ENCODE assay signal across 10 cellular contexts in genomic region chr11:118216621-118217526, GRCh38. TPM values are rescaled to one million over a fixed set of nuclear protein-coding genes. Genes with fewer than 3 reads are reported as not detected.
DNase-seq lines count a peak whose midpoint lies in the region; ATAC-seq and TF ChIP-seq lines count a peak whose summit lies in the region.
"Had no signal": no experiment of that assay in that cellular context is flagged by ENCODE, and none has a peak within 500 bp of the region (broad histone marks: within the 10 kb centered on the region; RNA-seq: fewer than 3 reads in every experiment).

No MANE protein-coding gene starts in this region.

- peak overlapping the region in 1 of 7 experiments; percentile 4 for H3K4me3 ChIP-seq in skin epidermis
- H3K4me3 ChIP-seq in tibial artery = no peak overlapping the region

- H3K27ac ChIP-seq in skin epidermis (peak overlapping the region in 14 of 21 experiments; percentile 2 to 90 (median 38)), tibial artery (no peak overlapping the region)

- H3K27me3 ChIP-seq in tibial artery = peaks cover 0 to 14% of the 10 kb centered on the region in 2 donors

- peaks cover 3% of the 10 kb centered on the region for H3K9me3 Mint-ChIP-seq in activated CD8-positive, alpha-beta T cell treated with anti-CD3 and anti-CD28 coated beads for 36 hours
- H3K9me3 Mint-ChIP-seq: nephron had no signal

- peaks cover 83% of the 10 kb centered on the region for H3K4me1 Mint-ChIP-seq in activated CD8-positive, alpha-beta T cell treated with anti-CD3 and anti-CD28 coated beads for 36 hours (ENCODE audit: low read depth)
- H3K4me1 Mint-ChIP-seq: nephron had no signal

- H3K27me3 Mint-ChIP-seq in activated CD8-positive, alpha-beta T cell treated with anti-CD3 and anti-CD28 coated beads for 36 hours = no peaks in the 10 kb centered on the region

- intact Hi-C loops in activated CD8-positive, alpha-beta T cell treated with anti-CD3 and anti-CD28 coated beads for 36 hours (cut with micrococcal nuclease) = loop anchor here (1.0 to 5.0 kb wide), 4 partner anchors 16 to 125 kb away; partner anchors contain the start of genes CD3D, CD3G and MPZL3
- intact Hi-C loops in tibial artery (cut with DNase I; ENCODE audit: low total_unique reads) = no loop called here

- CTCF ChIA-PET in activated CD8-positive, alpha-beta T cell treated with anti-CD3 and anti-CD28 coated beads for 36 hours (lab: Charles Lee) = interaction anchor here (0.9 to 10.2 kb wide), 14 partner anchors 8 to 409 kb away, joined by 3 to 100 read pairs (median 4); partner anchors contain the start of genes JAML and MPZL2

- peak overlapping the region; percentile 96 for H3K4me3 Mint-ChIP-seq in activated CD8-positive, alpha-beta T cell treated with anti-CD3 and anti-CD28 coated beads for 36 hours
- H3K4me3 Mint-ChIP-seq: nephron had no signal

- H3K36me3 Mint-ChIP-seq in activated CD8-positive, alpha-beta T cell treated with anti-CD3 and anti-CD28 coated beads for 36 hours (ENCODE audit: low read depth) = peaks cover 84% of the 10 kb centered on the region

- H3K4me1 ChIP-seq in tibial artery = no peaks in the 10 kb centered on the region

- TF ChIP-seq CTCF in activated CD8-positive, alpha-beta T cell treated with anti-CD3 and anti-CD28 coated beads for 36 hours (IDR thresholded peaks at IDR 0.05) = no peak
- TF ChIP-seq CTCF in tibial artery (IDR thresholded peaks at IDR 0.05) = no peak

- H3K27ac Mint-ChIP-seq in activated CD8-positive, alpha-beta T cell treated with anti-CD3 and anti-CD28 coated beads for 36 hours = peak overlapping the region; percentile 100
- H3K27ac Mint-ChIP-seq: nephron had no signal

- peak; percentile 79 for DNase-seq in activated CD8-positive, alpha-beta T cell treated with anti-CD3 and anti-CD28 coated beads for 36 hours
- no peak for DNase-seq in tibial artery
- no peak for DNase-seq in NCI-H774 (lab: John Stamatoyannopoulos, UW)
- DNase-seq in A172 (ENCODE audit: low spot score) = no peak
- DNase-seq: KG1 had no signal

- ATAC-seq in GM18498 (IDR thresholded peaks at IDR 0.05; ENCODE audit: unreplicated experiment) (peak; percentile 37), HG02840 (IDR thresholded peaks at IDR 0.05; ENCODE audit: low FRiP score, unreplicated experiment) (peak; percentile 46), GM18867 (IDR thresholded peaks at IDR 0.05; ENCODE audit: unreplicated experiment) (no peak)
- peak; percentile 70 for ATAC-seq in activated CD8-positive, alpha-beta T cell treated with anti-CD3 and anti-CD28 coated beads for 36 hours

- POLR2A ChIA-PET in activated CD8-positive, alpha-beta T cell treated with anti-CD3 and anti-CD28 coated beads for 36 hours (lab: Charles Lee) = interaction anchor here (0.6 to 19.8 kb wide), 22 partner anchors 7 to 211 kb away, joined by 3 to 364 read pairs (median 4); partner anchors contain the start of genes CD3E, JAML, MPZL2 and MPZL3

- no peaks in the 10 kb centered on the region for H3K36me3 ChIP-seq in tibial artery

- no peaks in the 10 kb centered on the region for H3K9me3 ChIP-seq in tibial artery

RNA-seq across cellular contexts. Expression of gene JAML, which starts 7.9 kb away (rescaled TPM):
- total RNA-seq in activated CD8-positive, alpha-beta T cell treated with anti-CD3 and anti-CD28 coated beads for 36 hours = 100 to 1,000 TPM; 236 to 251 TPM
- not detected in 2 replicates for total RNA-seq in A172 (2014; rRNA removed; shearing (Covaris generic))

RNA-seq across cellular contexts. Expression of gene MPZL3, which starts 35.3 kb away (rescaled TPM):
- total RNA-seq in activated CD8-positive, alpha-beta T cell treated with anti-CD3 and anti-CD28 coated beads for 36 hours = 10 to 100 TPM; 51.1 to 51.7 TPM
- 1.8 and 2.0 TPM in 2 replicates for total RNA-seq in A172 (2014; rRNA removed; shearing (Covaris generic))

RNA-seq across cellular contexts. Expression of gene SCN2B, which starts 40.4 kb away (rescaled TPM):
- total RNA-seq in activated CD8-positive, alpha-beta T cell treated with anti-CD3 and anti-CD28 coated beads for 36 hours = not detected
- total RNA-seq in A172 (2014; rRNA removed; shearing (Covaris generic)) = not detected in 2 replicates

RNA-seq across cellular contexts. Expression of gene MPZL2, which starts 47.2 kb away (rescaled TPM):
- total RNA-seq in activated CD8-positive, alpha-beta T cell treated with anti-CD3 and anti-CD28 coated beads for 36 hours = 10 to 100 TPM; 26.2 to 31.0 TPM
- total RNA-seq in A172 (2014; rRNA removed; shearing (Covaris generic)) = not detected in 2 replicates

Comparison
In these comparisons a context has a peak if more than half of its experiments do, and no peak if none do; other contexts are left out.
1. H3K27ac ChIP-seq: peak in skin epidermis (14 of 21); none in tibial artery (0 of 2).
2. RNA of gene JAML, which starts 7.9 kb away (total RNA-seq): 236 to 251 TPM in activated CD8-positive, alpha-beta T cell treated with anti-CD3 and anti-CD28 coated beads for 36 hours; not detected in A172; every median in the first group is over 100 times any median in the second.
3. RNA of gene MPZL3, which starts 35.3 kb away (total RNA-seq): 51.1 to 51.7 TPM in activated CD8-positive, alpha-beta T cell treated with anti-CD3 and anti-CD28 coated beads for 36 hours; 1.8 to 2.0 TPM in A172; every median in the first group is over 10 times any median in the second.